1 cellular context compared by ENCODE assay signal in the genomic region with DNA sequence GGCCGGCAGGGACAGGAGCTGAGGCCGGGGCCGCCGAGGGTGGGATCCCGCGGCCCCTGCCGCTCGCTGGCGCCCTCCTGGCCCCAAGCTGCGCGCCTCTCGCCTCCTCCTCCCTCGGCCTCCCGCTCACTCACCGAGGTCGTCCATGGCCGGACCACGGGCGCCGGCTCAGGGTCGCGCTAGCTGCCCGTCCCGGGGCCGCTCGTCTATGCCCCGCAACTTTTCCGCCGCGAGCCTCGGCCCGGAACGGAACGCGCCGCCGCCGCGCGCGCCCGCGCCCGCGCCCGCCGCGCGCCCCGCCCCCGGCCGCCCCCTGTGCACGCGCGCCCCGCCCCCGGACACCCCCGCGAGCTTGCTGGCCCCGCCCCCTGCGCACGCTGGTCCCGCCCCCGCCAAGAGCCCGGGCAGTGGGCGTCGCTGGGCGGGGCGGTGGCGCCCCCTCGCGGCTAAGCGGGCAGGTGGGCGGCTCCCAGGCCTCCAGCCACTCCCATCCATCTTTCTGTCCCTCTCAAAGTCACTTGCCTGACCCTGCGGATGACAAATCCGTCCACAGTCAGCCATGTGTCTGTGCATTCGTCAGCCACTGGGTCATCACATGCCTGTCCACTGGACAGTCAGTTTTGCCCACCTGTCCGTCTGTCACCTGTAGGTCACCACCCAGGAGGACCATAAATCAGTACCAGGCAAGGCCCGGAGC.
TF ChIP-seq lines count a peak whose summit lies in the region.

TSS of gene PXN (minus strand) at position 248 of the 697 bp plus-strand sequence. CDS start at position 147, 101 bp downstream.

TF ChIP-seq in A549, 52 proteins besides CTCF, POLR2A, EP300 and RAD21 (continued from another document):
- TF ChIP-seq, protein P1, sequence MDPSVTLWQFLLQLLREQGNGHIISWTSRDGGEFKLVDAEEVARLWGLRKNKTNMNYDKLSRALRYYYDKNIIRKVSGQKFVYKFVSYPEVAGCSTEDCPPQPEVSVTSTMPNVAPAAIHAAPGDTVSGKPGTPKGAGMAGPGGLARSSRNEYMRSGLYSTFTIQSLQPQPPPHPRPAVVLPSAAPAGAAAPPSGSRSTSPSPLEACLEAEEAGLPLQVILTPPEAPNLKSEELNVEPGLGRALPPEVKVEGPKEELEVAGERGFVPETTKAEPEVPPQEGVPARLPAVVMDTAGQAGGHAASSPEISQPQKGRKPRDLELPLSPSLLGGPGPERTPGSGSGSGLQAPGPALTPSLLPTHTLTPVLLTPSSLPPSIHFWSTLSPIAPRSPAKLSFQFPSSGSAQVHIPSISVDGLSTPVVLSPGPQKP (IDR thresholded peaks at IDR 0.05; ENCODE audit: low read depth, low read length): no peak
- TF ChIP-seq, protein P2, sequence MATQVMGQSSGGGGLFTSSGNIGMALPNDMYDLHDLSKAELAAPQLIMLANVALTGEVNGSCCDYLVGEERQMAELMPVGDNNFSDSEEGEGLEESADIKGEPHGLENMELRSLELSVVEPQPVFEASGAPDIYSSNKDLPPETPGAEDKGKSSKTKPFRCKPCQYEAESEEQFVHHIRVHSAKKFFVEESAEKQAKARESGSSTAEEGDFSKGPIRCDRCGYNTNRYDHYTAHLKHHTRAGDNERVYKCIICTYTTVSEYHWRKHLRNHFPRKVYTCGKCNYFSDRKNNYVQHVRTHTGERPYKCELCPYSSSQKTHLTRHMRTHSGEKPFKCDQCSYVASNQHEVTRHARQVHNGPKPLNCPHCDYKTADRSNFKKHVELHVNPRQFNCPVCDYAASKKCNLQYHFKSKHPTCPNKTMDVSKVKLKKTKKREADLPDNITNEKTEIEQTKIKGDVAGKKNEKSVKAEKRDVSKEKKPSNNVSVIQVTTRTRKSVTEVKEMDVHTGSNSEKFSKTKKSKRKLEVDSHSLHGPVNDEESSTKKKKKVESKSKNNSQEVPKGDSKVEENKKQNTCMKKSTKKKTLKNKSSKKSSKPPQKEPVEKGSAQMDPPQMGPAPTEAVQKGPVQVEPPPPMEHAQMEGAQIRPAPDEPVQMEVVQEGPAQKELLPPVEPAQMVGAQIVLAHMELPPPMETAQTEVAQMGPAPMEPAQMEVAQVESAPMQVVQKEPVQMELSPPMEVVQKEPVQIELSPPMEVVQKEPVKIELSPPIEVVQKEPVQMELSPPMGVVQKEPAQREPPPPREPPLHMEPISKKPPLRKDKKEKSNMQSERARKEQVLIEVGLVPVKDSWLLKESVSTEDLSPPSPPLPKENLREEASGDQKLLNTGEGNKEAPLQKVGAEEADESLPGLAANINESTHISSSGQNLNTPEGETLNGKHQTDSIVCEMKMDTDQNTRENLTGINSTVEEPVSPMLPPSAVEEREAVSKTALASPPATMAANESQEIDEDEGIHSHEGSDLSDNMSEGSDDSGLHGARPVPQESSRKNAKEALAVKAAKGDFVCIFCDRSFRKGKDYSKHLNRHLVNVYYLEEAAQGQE (IDR thresholded peaks at IDR 0.05): no peak
- TF ChIP-seq ZNF302 (CRISPR knock-in tag; IDR thresholded peaks at IDR 0.05) (no peak), CBX2 (IDR thresholded peaks at IDR 0.05; ENCODE audit: borderline replicate concordance, low read depth) (no peak), HEYL (CRISPR knock-in tag; IDR thresholded peaks at IDR 0.05) (no peak), EHMT2 (IDR thresholded peaks at IDR 0.05; ENCODE audit: low read depth) (no peak), NR3C1 (IDR thresholded peaks at IDR 0.05) (no peak), SREBF2 (IDR thresholded peaks at IDR 0.05) (no peak), ESRRA (IDR thresholded peaks at IDR 0.05; ENCODE audit: borderline replicate concordance, low read length) (peak; percentile 48; the same call in 1 of the 2 replicates), CEBPB (IDR thresholded peaks at IDR 0.05) (no peak), CHD4 (IDR thresholded peaks at IDR 0.05; ENCODE audit: borderline replicate concordance) (no peak), HDAC2 (IDR thresholded peaks at IDR 0.05) (no peak), RCOR1 (IDR thresholded peaks at IDR 0.05; ENCODE audit: low read depth, low read length) (no peak), HOXB5 (CRISPR knock-in tag; IDR thresholded peaks at IDR 0.05) (peak; percentile 81), ZSCAN20 (CRISPR knock-in tag; IDR thresholded peaks at IDR 0.05) (no peak), ZFP36 (IDR thresholded peaks at IDR 0.05; ENCODE audit: borderline replicate concordance, partially characterized antibody) (no peak), JUN (IDR thresholded peaks at IDR 0.05) (peak; percentile 20 to 40; a peak in 1 of 5 replicates), RARB (CRISPR knock-in tag; IDR thresholded peaks at IDR 0.05) (no peak), MAFK (IDR thresholded peaks at IDR 0.05; ENCODE audit: partially characterized antibody) (no peak), TP53 (CRISPR knock-in tag; IDR thresholded peaks at IDR 0.05) (no peak), HOXB13 (CRISPR knock-in tag; IDR thresholded peaks at IDR 0.05; ENCODE audit: low read depth) (no peak), GATA3 (IDR thresholded peaks at IDR 0.05; ENCODE audit: borderline replicate concordance) (no peak), NFE2L2 (conservative IDR thresholded peaks at IDR 0.05; ENCODE audit: low read length) (no peak), EHF (CRISPR knock-in tag; IDR thresholded peaks at IDR 0.05) (no peak), TFCP2L1 (CRISPR knock-in tag; IDR thresholded peaks at IDR 0.05) (no peak), FOSL2 (IDR thresholded peaks at IDR 0.05) (no peak), FOSL2 (CRISPR knock-in tag; IDR thresholded peaks at IDR 0.05) (no peak), CBX8 (IDR thresholded peaks at IDR 0.05) (no peak), SMC3 (IDR thresholded peaks at IDR 0.05) (peak; percentile 99), PHF8 (IDR thresholded peaks at IDR 0.05; ENCODE audit: borderline replicate concordance, low read depth) (peak; percentile 65; the same call in 1 of the 2 replicates), NPAS2 (CRISPR knock-in tag; IDR thresholded peaks at IDR 0.05; ENCODE audit: borderline replicate concordance) (no peak), BHLHE40 (IDR thresholded peaks at IDR 0.05; ENCODE audit: low read depth, low read length) (no peak), HOXA7 (CRISPR knock-in tag; IDR thresholded peaks at IDR 0.05) (no peak), HES2 (IDR thresholded peaks at IDR 0.05) (no peak)
- TF ChIP-seq, protein P3, sequence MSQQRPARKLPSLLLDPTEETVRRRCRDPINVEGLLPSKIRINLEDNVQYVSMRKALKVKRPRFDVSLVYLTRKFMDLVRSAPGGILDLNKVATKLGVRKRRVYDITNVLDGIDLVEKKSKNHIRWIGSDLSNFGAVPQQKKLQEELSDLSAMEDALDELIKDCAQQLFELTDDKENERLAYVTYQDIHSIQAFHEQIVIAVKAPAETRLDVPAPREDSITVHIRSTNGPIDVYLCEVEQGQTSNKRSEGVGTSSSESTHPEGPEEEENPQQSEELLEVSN (IDR thresholded peaks at IDR 0.05; ENCODE audit: borderline replicate concordance, low read depth): no peak
- TF ChIP-seq, protein P4, sequence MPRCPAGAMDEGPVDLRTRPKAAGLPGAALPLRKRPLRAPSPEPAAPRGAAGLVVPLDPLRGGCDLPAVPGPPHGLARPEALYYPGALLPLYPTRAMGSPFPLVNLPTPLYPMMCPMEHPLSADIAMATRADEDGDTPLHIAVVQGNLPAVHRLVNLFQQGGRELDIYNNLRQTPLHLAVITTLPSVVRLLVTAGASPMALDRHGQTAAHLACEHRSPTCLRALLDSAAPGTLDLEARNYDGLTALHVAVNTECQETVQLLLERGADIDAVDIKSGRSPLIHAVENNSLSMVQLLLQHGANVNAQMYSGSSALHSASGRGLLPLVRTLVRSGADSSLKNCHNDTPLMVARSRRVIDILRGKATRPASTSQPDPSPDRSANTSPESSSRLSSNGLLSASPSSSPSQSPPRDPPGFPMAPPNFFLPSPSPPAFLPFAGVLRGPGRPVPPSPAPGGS (IDR thresholded peaks at IDR 0.05): 0 out of 3 replicates have a peak, but pooled peaks have one; percentile 24
- TF ChIP-seq, protein P5, sequence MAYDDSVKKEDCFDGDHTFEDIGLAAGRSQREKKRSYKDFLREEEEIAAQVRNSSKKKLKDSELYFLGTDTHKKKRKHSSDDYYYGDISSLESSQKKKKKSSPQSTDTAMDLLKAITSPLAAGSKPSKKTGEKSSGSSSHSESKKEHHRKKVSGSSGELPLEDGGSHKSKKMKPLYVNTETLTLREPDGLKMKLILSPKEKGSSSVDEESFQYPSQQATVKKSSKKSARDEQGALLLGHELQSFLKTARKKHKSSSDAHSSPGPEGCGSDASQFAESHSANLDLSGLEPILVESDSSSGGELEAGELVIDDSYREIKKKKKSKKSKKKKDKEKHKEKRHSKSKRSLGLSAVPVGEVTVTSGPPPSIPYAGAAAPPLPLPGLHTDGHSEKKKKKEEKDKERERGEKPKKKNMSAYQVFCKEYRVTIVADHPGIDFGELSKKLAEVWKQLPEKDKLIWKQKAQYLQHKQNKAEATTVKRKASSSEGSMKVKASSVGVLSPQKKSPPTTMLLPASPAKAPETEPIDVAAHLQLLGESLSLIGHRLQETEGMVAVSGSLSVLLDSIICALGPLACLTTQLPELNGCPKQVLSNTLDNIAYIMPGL (CRISPR knock-in tag; IDR thresholded peaks at IDR 0.05; ENCODE audit: borderline replicate concordance): no peak
